Comparison of ENCODE assay signal across 22 cellular contexts in genomic region chr2:158174495-158174894, GRCh38.
"Had no signal": no experiment of that assay in that cellular context is flagged by ENCODE, and none has a peak within 500 bp of the region (broad histone marks: within the 10 kb centered on the region; RNA-seq: fewer than 3 reads in every experiment).

No MANE protein-coding gene starts in this region.

- H3K9me3 ChIP-seq: colonic mucosa, psoas muscle, right lobe of liver, stomach, thoracic aorta, transverse colon had no signal

- H3K27me3 ChIP-seq: colonic mucosa, right lobe of liver, stomach, transverse colon had no signal

- H3K27ac ChIP-seq: colonic mucosa, foreskin keratinocyte, psoas muscle, right lobe of liver, stomach, thoracic aorta, transverse colon had no signal

- H3K9me3 Mint-ChIP-seq: naive B cell; nephron progenitor cell; stimulated activated memory B cell treated with anti-CD40 and anti-IgM and Interleukin-4, amounts not matched to agents 10 μg/mL and 1 μg/mL and 100 μg/mL, for 72 hours had no signal

- H3K4me3 Mint-ChIP-seq: immature natural killer cell; nephron progenitor cell; stimulated activated memory B cell treated with anti-CD40 and anti-IgM and Interleukin-4, amounts not matched to agents 10 μg/mL and 1 μg/mL and 100 μg/mL, for 72 hours had no signal

- ATAC-seq: foreskin keratinocyte; left cardiac atrium; left ventricle myocardium superior; psoas muscle; right lobe of liver; stimulated activated memory B cell treated with anti-CD40 and anti-IgM and Interleukin-4, amounts not matched to agents 10 μg/mL and 1 μg/mL and 100 μg/mL, for 72 hours had no signal

- H3K27ac Mint-ChIP-seq: immature natural killer cell; stimulated activated memory B cell treated with anti-CD40 and anti-IgM and Interleukin-4, amounts not matched to agents 10 μg/mL and 1 μg/mL and 100 μg/mL, for 72 hours had no signal

- H3K27me3 Mint-ChIP-seq: stimulated activated memory B cell treated with anti-CD40 and anti-IgM and Interleukin-4, amounts not matched to agents 10 μg/mL and 1 μg/mL and 100 μg/mL, for 72 hours had no signal

- H3K4me1 ChIP-seq: colonic mucosa, foreskin keratinocyte, psoas muscle, right lobe of liver, transverse colon had no signal

- H3K4me3 ChIP-seq: colonic mucosa, lung, psoas muscle, right lobe of liver, stomach, thoracic aorta, transverse colon had no signal

- H3K36me3 ChIP-seq: colonic mucosa, right lobe of liver, stomach, thoracic aorta, transverse colon had no signal

- H3K36me3 Mint-ChIP-seq: immature natural killer cell; naive B cell; stimulated activated memory B cell treated with anti-CD40 and anti-IgM and Interleukin-4, amounts not matched to agents 10 μg/mL and 1 μg/mL and 100 μg/mL, for 72 hours had no signal

- DNase-seq: colonic mucosa; dermis blood vessel endothelial cell; foreskin keratinocyte; immature natural killer cell; kidney; left cardiac atrium; left ventricle myocardium superior; mesenchymal stem cell; midbrain; naive B cell; psoas muscle; retina; right lobe of liver; stimulated activated CD4-positive, alpha-beta T cell treated with anti-CD3 and anti-CD28 coated beads, Interleukin-4, amount 100 ng/mL, for 1 hour; stimulated activated CD8-positive, alpha-beta memory T cell treated with anti-CD3 and anti-CD28 coated beads, Interleukin-4, amount 100 ng/mL, for 48 hours; stomach; substantia nigra; transverse colon had no signal

- H3K4me1 Mint-ChIP-seq: immature natural killer cell; naive B cell; stimulated activated memory B cell treated with anti-CD40 and anti-IgM and Interleukin-4, amounts not matched to agents 10 μg/mL and 1 μg/mL and 100 μg/mL, for 72 hours had no signal
